In genomic region chr7:12649348-12649747, GRCh38 we compare ENCODE assay signal across 16 cellular contexts.
"Had no signal": no experiment of that assay in that cellular context is flagged by ENCODE, and none has a peak within 500 bp of the region (broad histone marks: within the 10 kb centered on the region; RNA-seq: fewer than 3 reads in every experiment).

No MANE protein-coding gene starts in this region.

- H3K27me3 ChIP-seq: neural progenitor cell, tibial artery had no signal

- H3K9ac ChIP-seq: neural progenitor cell had no signal

- DNase-seq: activated CD4-positive, alpha-beta T cell treated with anti-CD3 and anti-CD28 coated beads for 1 hour; activated CD4-positive, alpha-beta T cell treated with anti-CD3 and anti-CD28 coated beads, Interleukin-2, amount 50 U/mL, for 1 hour; activated CD8-positive, alpha-beta T cell treated with anti-CD3 and anti-CD28 coated beads, Interleukin-2, amount 10 ng/mL, durations not matched to agents 7 days and 5 days; activated gamma-delta T cell; activated naive CD4-positive, alpha-beta T cell treated with anti-CD3 and anti-CD28 coated beads, Interleukin-2, amount 50 U/mL, for 16 hours; activated naive CD8-positive, alpha-beta T cell treated with anti-CD3 and anti-CD28 coated beads, Interleukin-2, amount 50 U/mL, for 24 hours; foreskin melanocyte; immature natural killer cell; naive thymus-derived CD4-positive, alpha-beta T cell; posterior cingulate gyrus; stimulated activated CD4-positive, alpha-beta T cell treated with anti-CD3 and anti-CD28 coated beads, Interleukin-4, amount 100 ng/mL, for 4 hours; stimulated activated naive CD8-positive, alpha-beta T cell treated with anti-CD3 and anti-CD28 coated beads, Interleukin-15, Interleukin-2, amounts not matched to agents 100 U/mL and 50 U/mL, for 24 hours; substantia nigra; T-helper 1 cell; tibial artery had no signal

- H3K9me3 ChIP-seq: tibial artery had no signal

- H3K4me2 ChIP-seq: neural progenitor cell had no signal

- H3K36me3 ChIP-seq: neural progenitor cell, tibial artery had no signal

- H3K4me1 ChIP-seq: neural progenitor cell, tibial artery had no signal

- H2AFZ ChIP-seq: neural progenitor cell had no signal

- H3K4me3 ChIP-seq: neural progenitor cell, tibial artery had no signal

- ATAC-seq: activated CD8-positive, alpha-beta T cell treated with anti-CD3 and anti-CD28 coated beads, Interleukin-2, amount 10 ng/mL, durations not matched to agents 7 days and 5 days; activated naive CD8-positive, alpha-beta T cell treated with anti-CD3 and anti-CD28 coated beads, Interleukin-2, amount 50 U/mL, for 24 hours; naive thymus-derived CD4-positive, alpha-beta T cell; stimulated activated naive CD8-positive, alpha-beta T cell treated with anti-CD3 and anti-CD28 coated beads, Interleukin-15, Interleukin-2, amounts not matched to agents 100 U/mL and 50 U/mL, for 24 hours had no signal

- H3K27ac ChIP-seq: neural progenitor cell, tibial artery had no signal
